8 cellular contexts compared by ENCODE assay signal in the genomic region with DNA sequence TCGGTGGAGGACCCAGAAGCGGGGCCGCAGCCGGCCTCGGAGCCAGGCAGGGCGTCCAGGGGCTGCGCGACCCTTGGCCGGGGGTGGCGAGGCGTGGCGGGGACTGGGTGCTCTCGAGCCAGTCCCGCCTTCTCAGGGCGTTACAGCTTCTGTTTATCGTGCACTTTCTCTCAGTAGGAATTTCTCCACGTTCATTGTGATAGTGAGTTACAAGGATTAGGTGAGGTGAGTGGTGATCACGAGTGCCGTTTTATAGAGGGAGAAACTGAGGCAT. TPM values are rescaled to one million over a fixed set of nuclear protein-coding genes. Genes with fewer than 3 reads are reported as not detected.
DNase-seq lines count a peak whose midpoint lies in the region; ATAC-seq and TF ChIP-seq lines count a peak whose summit lies in the region.

No MANE protein-coding gene starts in this region.

- H3K4me1 Mint-ChIP-seq in natural killer cell, result peaks cover 24 to 53% of the 10 kb centered on the region in 2 donors

- H3K27ac ChIP-seq in KOPT-K1 (ENCODE audit: low read depth, low read length, poor library complexity, severe bottlenecking) (peak overlapping the region; percentile 86), duodenal mucosa (ENCODE audit: low read depth, low read length) (peak overlapping the region; percentile 90)

- no peaks in the 10 kb centered on the region for H3K36me3 Mint-ChIP-seq in natural killer cell

- peaks cover 39% of the 10 kb centered on the region for H3K36me3 ChIP-seq in KOPT-K1 (ENCODE audit: insufficient read depth, low read length)
- H3K36me3 ChIP-seq in duodenal mucosa (ENCODE audit: control insufficient read depth in 1 of 2, insufficient read depth in 2 of 2, low read length in 2 of 2), result peaks cover 9 to 22% of the 10 kb centered on the region in 2 donors

- peaks cover 40 to 42% of the 10 kb centered on the region in 2 donors for H3K4me1 ChIP-seq in duodenal mucosa (ENCODE audit: control insufficient read depth in 1 of 2, insufficient read depth in 2 of 2, low read length in 2 of 2)

- H3K9ac ChIP-seq in duodenal mucosa (ENCODE audit: low read depth in 1 of 2, low read length in 2 of 2), result peak overlapping the region; percentile 63 to 87

- no peaks in the 10 kb centered on the region for H3K9me3 ChIP-seq in KOPT-K1 (ENCODE audit: insufficient read depth, low read length, poor library complexity, severe bottlenecking)
- H3K9me3 ChIP-seq in duodenal mucosa (ENCODE audit: control insufficient read depth in 1 of 2, low read length in 2 of 2), result no peaks in the 10 kb centered on the region

- H3K9me3 Mint-ChIP-seq in natural killer cell, result no peaks in the 10 kb centered on the region

- DNase-seq in GM12864 (ENCODE audit: low read depth) (no peak), natural killer cell (no peak), cerebellar cortex (ENCODE audit: low spot score) (no peak), NCI-H128 (lab: John Stamatoyannopoulos, UW; ENCODE audit: unreplicated experiment) (no peak), NCI-H2227 treated with DMSO at 0.1 percent for 48 hours (lab: John Stamatoyannopoulos, UW) (no peak)

- no peak for ATAC-seq in natural killer cell
- no peak for ATAC-seq in activated CD4-positive, CD25-positive, alpha-beta regulatory T cell treated with anti-CD3 and anti-CD28 coated beads, Interleukin-2, amount 50 U/mL, for 24 hours

- no peaks in the 10 kb centered on the region for H3K27me3 Mint-ChIP-seq in natural killer cell (ENCODE audit: low read depth in 2 of 2)

- intact Hi-C loops in natural killer cell (cut with micrococcal nuclease), result no loop called here

- peak overlapping the region in 1 of 2 donors; percentile 97 for H3K27ac Mint-ChIP-seq in natural killer cell

- no peaks in the 10 kb centered on the region for H3K27me3 ChIP-seq in duodenal mucosa (ENCODE audit: control insufficient read depth in 1 of 2, insufficient read depth in 2 of 2, low read length in 2 of 2)

- H3K4me3 ChIP-seq in GM12864 (ENCODE audit: low read depth, low read length), result peak overlapping the region; percentile 100
- peak overlapping the region; percentile 81 to 90 for H3K4me3 ChIP-seq in duodenal mucosa (ENCODE audit: low read depth in 1 of 2, low read length in 2 of 2)

- peak overlapping the region; percentile 69 for H3K4me3 Mint-ChIP-seq in natural killer cell

- no peak for TF ChIP-seq CTCF in GM12864 (IDR thresholded peaks at IDR 0.05; ENCODE audit: low read depth, low read length, missing control alignments)
- TF ChIP-seq CTCF in natural killer cell (IDR thresholded peaks at IDR 0.05), result no peak

RNA-seq across cellular contexts. Expression of a gene that starts 0.6 kb away (rescaled TPM):
- total RNA-seq in natural killer cell, result 100 to 1,000 TPM in 2 of 3 donors, 10 to 100 TPM in 1; 99.0 to 124 (median 100) TPM

RNA-seq across cellular contexts. Expression of a gene that starts 13.1 kb away (rescaled TPM):
- 10 to 100 TPM; 46.3 to 69.3 (median 63.3) TPM for total RNA-seq in natural killer cell

RNA-seq across cellular contexts. Expression of a gene that starts 25.0 kb away (rescaled TPM):
- not detected for total RNA-seq in natural killer cell

RNA-seq across cellular contexts. Expression of a gene that starts 54.8 kb away (rescaled TPM):
- total RNA-seq in natural killer cell, result 100 to 1,000 TPM; 203 to 319 (median 278) TPM
